Comparison of ENCODE assay signal across 30 cellular contexts in genomic region chr12:120941846-120942405, GRCh38. TPM values are rescaled to one million over a fixed set of nuclear protein-coding genes. Genes with fewer than 3 reads are reported as not detected.
"Had no signal": no experiment of that assay in that cellular context is flagged by ENCODE, and none has a peak within 500 bp of the region (broad histone marks: within the 10 kb centered on the region; RNA-seq: fewer than 3 reads in every experiment).

No MANE protein-coding gene starts in this region.

- H3K4me1 ChIP-seq: adrenal gland, ascending aorta, prostate gland, right atrium auricular region, thyroid gland had no signal

- H3K4me2 ChIP-seq: hepatocyte had no signal

- H3K27ac ChIP-seq: adrenal gland, ascending aorta, brain microvascular endothelial cell, hepatocyte, left lung, prostate gland, right atrium auricular region, thyroid gland had no signal

- H2AFZ ChIP-seq: hepatocyte had no signal

- DNase-seq: activated CD4-positive, alpha-beta T cell treated with anti-CD3 and anti-CD28 coated beads for 1 hour; activated CD8-positive, alpha-beta memory T cell treated with anti-CD3 and anti-CD28 coated beads for 24 hours; activated CD8-positive, alpha-beta memory T cell treated with anti-CD3 and anti-CD28 coated beads, Interleukin-2, amount 50 U/mL, for 4 hours; activated T-cell treated with anti-CD3 and anti-CD28 coated beads, Interleukin-2, amount 50 U/mL, for 24 hours; adrenal gland; brain microvascular endothelial cell; central memory CD4-positive, alpha-beta T cell; dermis blood vessel endothelial cell; effector CD8-positive, alpha-beta T cell; foreskin fibroblast; glutamatergic neuron; kidney glomerular epithelial cell; naive thymus-derived CD8-positive, alpha-beta T cell; stimulated activated CD4-positive, alpha-beta T cell treated with anti-CD3 and anti-CD28 coated beads, Interleukin-12 subunit alpha, Interleukin-12 subunit beta, amount 100 ng/mL, for 4 hours; stimulated activated CD4-positive, alpha-beta T cell treated with anti-CD3 and anti-CD28 coated beads, Interleukin-4, amount 100 ng/mL, for 4 hours; substantia nigra; thyroid gland had no signal

- H3K9me3 ChIP-seq: adrenal gland, ascending aorta, left lung, prostate gland, right atrium auricular region, thyroid gland had no signal

- H3K4me3 ChIP-seq: adrenal gland, ascending aorta, hepatocyte, left lung, prostate gland, right atrium auricular region, thyroid gland had no signal

- H3K36me3 ChIP-seq: adrenal gland, ascending aorta, brain microvascular endothelial cell, left lung, prostate gland, right atrium auricular region, thyroid gland had no signal

- ATAC-seq: activated T-helper 17 cell treated with anti-CD3 and anti-CD28 coated beads, Interleukin-2, amount 50 U/mL, for 72 hours; left lung; naive thymus-derived CD8-positive, alpha-beta T cell had no signal

- H3K79me2 ChIP-seq: hepatocyte had no signal

- FAIRE-seq: TTC549 had no signal

- H3K27me3 ChIP-seq: adrenal gland, ascending aorta, brain microvascular endothelial cell, hepatocyte, left lung, right atrium auricular region, thyroid gland had no signal

RNA-seq across cellular contexts. Expression of gene HNF1A, which starts 36.4 kb away (rescaled TPM):
- total RNA-seq: activated T-helper 17 cell treated with anti-CD3 and anti-CD28 coated beads, Interleukin-2, amount 50 U/mL, for 72 hours; ascending aorta; dermis blood vessel endothelial cell; fibroblast of lung; lung microvascular endothelial cell; naive thymus-derived CD8-positive, alpha-beta T cell; osteocyte; right atrium auricular region; skeletal muscle tissue; T-helper 2 cell treated with Interferon-gamma antibody and Interleukin-4, amounts not matched to agents 100 ng/mL and 5 ng/mL, for 36 hours; thyroid gland; ureter had no signal
- polyA plus RNA-seq: fibroblast of lung; naive thymus-derived CD8-positive, alpha-beta T cell had no signal
